26 cellular contexts compared by ENCODE assay signal in the genomic region with DNA sequence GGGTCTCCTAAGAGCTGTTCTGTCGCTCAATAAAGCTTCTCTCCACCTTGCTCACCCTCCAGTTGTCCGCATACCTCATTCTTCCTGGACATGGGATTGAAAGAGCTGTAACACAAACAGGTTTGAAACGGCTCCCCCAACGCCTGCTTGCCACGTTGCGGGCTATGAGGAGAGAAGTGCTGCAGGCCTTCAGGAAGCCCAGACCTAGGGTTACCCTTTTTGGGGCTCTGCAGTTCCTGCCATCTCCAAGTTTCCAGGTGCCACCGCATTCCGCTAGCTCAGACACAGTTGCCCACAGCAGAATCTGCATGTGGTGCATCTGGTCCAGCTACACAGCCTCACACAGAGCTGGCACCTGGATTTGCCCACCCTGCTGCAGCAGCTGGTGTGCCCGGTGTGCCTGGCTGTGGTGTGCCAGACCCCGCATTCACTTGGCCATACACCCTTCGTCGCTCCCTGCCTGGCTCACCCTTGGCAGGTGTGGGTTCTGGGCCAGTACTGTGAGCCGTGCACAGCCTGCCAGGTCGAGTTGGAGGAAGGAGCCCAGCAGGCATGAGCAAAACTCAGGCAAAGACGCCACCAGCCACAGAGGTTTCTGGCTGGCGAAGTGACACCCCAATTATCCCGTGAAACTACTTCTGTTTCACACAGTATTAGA.
DNase-seq lines count a peak whose midpoint lies in the region; ATAC-seq, FAIRE-seq and TF ChIP-seq lines count a peak whose summit lies in the region.
"Had no signal": no experiment of that assay in that cellular context is flagged by ENCODE, and none has a peak within 500 bp of the region (broad histone marks: within the 10 kb centered on the region; RNA-seq: fewer than 3 reads in every experiment).

No MANE protein-coding gene starts in this region.

- H3K23ac ChIP-seq in H1 (ENCODE audit: insufficient read length): no peak overlapping the region
- H3K23ac ChIP-seq in trophoblast cell (ENCODE audit: low read length): no peak overlapping the region

- WGBS in H1 (ENCODE audit: extremely low coverage in 1 of 2, insufficient coverage in 1 of 2, insufficient read length in 1 of 2, insufficient replicate concordance in 2 of 2, low coverage in 1 of 2, low lambda C conversion rate in 2 of 2, missing lambda C conversion rate in 1 of 2), 2 experiments: 95% methylated on average over 17 of the region's 17 CpGs; no CpG with 5 or more reads in 1 of the 2 experiments
- 94 to 95% methylated on average over 17 of the region's 17 CpGs for WGBS in aorta, 2 donors
- WGBS in trophoblast cell (ENCODE audit: extremely low coverage, insufficient coverage, insufficient read length): no CpG with 5 or more reads among the region's 17 CpGs

- CTCF ChIA-PET in H1 (lab: Charles Lee; ENCODE audit: partially characterized antibody): no interaction called here
- CTCF ChIA-PET in activated naive CD4-positive, alpha-beta T cell treated with anti-CD3 and anti-CD28 coated beads for 36 hours (lab: Charles Lee): no interaction called here

- H3K27me3 Mint-ChIP-seq in osteocyte (ENCODE audit: unreplicated experiment): no peaks in the 10 kb centered on the region
- H3K27me3 Mint-ChIP-seq in activated naive CD4-positive, alpha-beta T cell treated with anti-CD3 and anti-CD28 coated beads for 36 hours (ENCODE audit: low read depth): peaks cover 3% of the 10 kb centered on the region
- H3K27me3 Mint-ChIP-seq: B cell; CD4-positive, CD25-positive, alpha-beta regulatory T cell had no signal

- H3K9ac ChIP-seq in H1 (replicated peaks in 1 of 4; ENCODE audit: extremely low read depth in 1 of 4, low read depth in 3 of 4, low read length in 3 of 4) (no peak overlapping the region), trophoblast cell (ENCODE audit: low read length) (no peak overlapping the region)
- H3K9ac ChIP-seq: BLaER1 had no signal

- no peak overlapping the region for H3K18ac ChIP-seq in H1 (ENCODE audit: extremely low read depth, low read length)
- H3K18ac ChIP-seq in trophoblast cell (ENCODE audit: low read length): no peak overlapping the region

- FAIRE-seq in H1 (lab: Jason Lieb, UNC): no peak
- FAIRE-seq: A204.1, GM12878, GM19239, H54 had no signal

- H3K4me2 ChIP-seq in H1 (ENCODE audit: insufficient read depth in 1 of 2, low read depth in 2 of 2, low read length in 2 of 2): no peak overlapping the region
- no peak overlapping the region for H3K4me2 ChIP-seq in trophoblast cell (ENCODE audit: low read length)
- H3K4me2 ChIP-seq: BLaER1, GM23338 had no signal

- no peak overlapping the region for H3K56ac ChIP-seq in H1 (replicated peaks; ENCODE audit: insufficient read length, low read depth, low read length)

- intact Hi-C loops in cardiac septum (cut with DNase I) (no loop called here), left ventricle myocardium superior (cut with micrococcal nuclease) (no loop called here), aorta (cut with DNase I) (no loop called here)
- intact Hi-C loops in activated naive CD4-positive, alpha-beta T cell treated with anti-CD3 and anti-CD28 coated beads for 36 hours (cut with micrococcal nuclease): no loop called here

- peak; percentile 50 for DNase-seq in cardiac septum (ENCODE audit: low spot score)
- no peak for DNase-seq in left ventricle myocardium superior
- no peak for DNase-seq in H1 (ENCODE audit: low read depth in 1 of 2, low spot score in 2 of 2)
- DNase-seq in osteocyte (ENCODE audit: extremely low spot score, unreplicated experiment): peak; percentile 74
- DNase-seq in aorta: peak in 1 of 2 donors; percentile 63
- DNase-seq in trophoblast cell: no peak
- DNase-seq in activated naive CD4-positive, alpha-beta T cell treated with anti-CD3 and anti-CD28 coated beads for 36 hours: no peak
- no peak for DNase-seq in NCI-H446 (lab: John Stamatoyannopoulos, UW)
- DNase-seq: Caco-2; CD4-positive, CD25-positive, alpha-beta regulatory T cell; DMS153; DMS79; EL; GDM1; HFFc6 had no signal

- TF ChIP-seq CTCF in H1 (IDR thresholded peaks at IDR 0.05; ENCODE audit: control extremely low read depth in 1 of 3, insufficient read depth in 1 of 3, low read depth in 1 of 3, low read length in 3 of 3) (no peak), osteocyte (IDR thresholded peaks at IDR 0.05) (no peak)

- no peaks in the 10 kb centered on the region for H3K23me2 ChIP-seq in H1 (ENCODE audit: low read depth, low read length)

- no peak overlapping the region for H3K4me3 Mint-ChIP-seq in osteocyte (ENCODE audit: unreplicated experiment)
- H3K4me3 Mint-ChIP-seq in activated naive CD4-positive, alpha-beta T cell treated with anti-CD3 and anti-CD28 coated beads for 36 hours: no peak overlapping the region
- H3K4me3 Mint-ChIP-seq: B cell; CD4-positive, CD25-positive, alpha-beta regulatory T cell; CD8-positive, alpha-beta T cell; GM23338; HFFc6 had no signal

- H3K36me3 Mint-ChIP-seq in osteocyte (ENCODE audit: unreplicated experiment): no peaks in the 10 kb centered on the region
- H3K36me3 Mint-ChIP-seq in activated naive CD4-positive, alpha-beta T cell treated with anti-CD3 and anti-CD28 coated beads for 36 hours (ENCODE audit: low read depth): no peaks in the 10 kb centered on the region
- H3K36me3 Mint-ChIP-seq: CD4-positive, CD25-positive, alpha-beta regulatory T cell; CD8-positive, alpha-beta T cell had no signal

- no peak overlapping the region for H2BK15ac ChIP-seq in H1 (ENCODE audit: low read length)

- TF ChIP-seq EP300 in H1 (IDR thresholded peaks at IDR 0.05; ENCODE audit: borderline replicate concordance in 1 of 2, low read depth in 2 of 2, low read length in 2 of 2): no peak

- no peak for TF ChIP-seq POLR2A in H1 (IDR thresholded peaks at IDR 0.05; ENCODE audit: control extremely low read depth in 1 of 2, low read depth in 2 of 2, low read length in 2 of 2)

- H3K27ac ChIP-seq in H1 (ENCODE audit: low read depth, low read length) (no peak overlapping the region), aorta (ENCODE audit: low read depth in 1 of 2, low read length in 2 of 2) (no peak overlapping the region), trophoblast cell (ENCODE audit: low read depth, low read length) (no peak overlapping the region)
- H3K27ac ChIP-seq: 22Rv1, BLaER1, C4-2B had no signal

- peak overlapping the region; percentile 19 for H4K91ac ChIP-seq in H1 (replicated peaks; ENCODE audit: insufficient read length, low read length)
- no peak overlapping the region for H4K91ac ChIP-seq in trophoblast cell (ENCODE audit: low read depth, low read length)

- H3K27me3 ChIP-seq in H1 (replicated peaks in 1 of 4; ENCODE audit: control insufficient read depth in 3 of 4, extremely low read depth in 1 of 4, insufficient read depth in 3 of 4, low read length in 3 of 4): no peaks in the 10 kb centered on the region
- peaks cover 0 to 1% of the 10 kb centered on the region in 2 donors for H3K27me3 ChIP-seq in aorta (ENCODE audit: control insufficient read depth in 1 of 2, insufficient read depth in 2 of 2, low read length in 1 of 2)
- H3K27me3 ChIP-seq in trophoblast cell (ENCODE audit: insufficient read depth, low read length): no peaks in the 10 kb centered on the region
- H3K27me3 ChIP-seq: BLaER1 had no signal

- no peak overlapping the region for H3K27ac Mint-ChIP-seq in osteocyte (ENCODE audit: unreplicated experiment)
- H3K27ac Mint-ChIP-seq in activated naive CD4-positive, alpha-beta T cell treated with anti-CD3 and anti-CD28 coated beads for 36 hours: no peak overlapping the region
- H3K27ac Mint-ChIP-seq: B cell; CD4-positive, CD25-positive, alpha-beta regulatory T cell; CD8-positive, alpha-beta T cell; GM23338; HFFc6 had no signal

- H3K36me3 ChIP-seq in H1 (ENCODE audit: control insufficient read depth in 2 of 4, insufficient read depth in 4 of 4, low read length in 3 of 4) (no peaks in the 10 kb centered on the region), aorta (ENCODE audit: control insufficient read depth in 1 of 2, insufficient read depth in 2 of 2, low read length in 1 of 2) (no peaks in the 10 kb centered on the region), trophoblast cell (ENCODE audit: control insufficient read depth in 1 of 2, insufficient read depth in 2 of 2, low read length in 2 of 2) (no peaks in the 10 kb centered on the region)
- H3K36me3 ChIP-seq: BLaER1, HAP-1 had no signal

- no peak overlapping the region; the same call in 1 of the 2 replicates for H2AFZ ChIP-seq in H1 (ENCODE audit: low read length)
- H2AFZ ChIP-seq in trophoblast cell (ENCODE audit: insufficient read depth, low read length, poor library complexity): no peak overlapping the region
- H2AFZ ChIP-seq: GM23338 had no signal

- H3K4me1 ChIP-seq in H1 (replicated peaks in 1 of 4; ENCODE audit: control insufficient read depth in 3 of 4, insufficient read depth in 4 of 4, low read length in 3 of 4): no peaks in the 10 kb centered on the region
- no peaks in the 10 kb centered on the region for H3K4me1 ChIP-seq in aorta (ENCODE audit: control insufficient read depth in 1 of 2, insufficient read depth in 2 of 2, low read length in 2 of 2)
- no peaks in the 10 kb centered on the region for H3K4me1 ChIP-seq in trophoblast cell (ENCODE audit: control insufficient read depth in 1 of 2, insufficient read depth in 2 of 2, low read length in 2 of 2)
- H3K4me1 ChIP-seq: BLaER1, HAP-1 had no signal

- H4K12ac ChIP-seq in trophoblast cell (ENCODE audit: low read depth, low read length): no peak overlapping the region

- H3K9me3 Mint-ChIP-seq in osteocyte (ENCODE audit: unreplicated experiment): peaks cover 17% of the 10 kb centered on the region
- no peaks in the 10 kb centered on the region for H3K9me3 Mint-ChIP-seq in activated naive CD4-positive, alpha-beta T cell treated with anti-CD3 and anti-CD28 coated beads for 36 hours
- H3K9me3 Mint-ChIP-seq: CD8-positive, alpha-beta T cell had no signal

- H2AK5ac ChIP-seq in H1 (ENCODE audit: low read depth, low read length) (no peak overlapping the region), trophoblast cell (ENCODE audit: low read length) (no peak overlapping the region)

- H4K20me1 ChIP-seq in H1 (replicated peaks in 1 of 2; ENCODE audit: control insufficient read depth in 1 of 2, insufficient read depth in 2 of 2, low read length in 2 of 2): no peaks in the 10 kb centered on the region
- H4K20me1 ChIP-seq: BLaER1 had no signal

- H2BK5ac ChIP-seq in H1 (ENCODE audit: low read depth, low read length) (no peak overlapping the region), trophoblast cell (ENCODE audit: low read depth, low read length, poor library complexity) (no peak overlapping the region)

- no peak overlapping the region for H2BK20ac ChIP-seq in H1 (ENCODE audit: low read length)

- H2BK120ac ChIP-seq in H1 (replicated peaks; ENCODE audit: low read depth, low read length) (no peak overlapping the region), trophoblast cell (ENCODE audit: insufficient read depth, low read length, poor library complexity) (no peak overlapping the region)

- H3K79me2 ChIP-seq in H1 (ENCODE audit: control insufficient read depth in 1 of 2, insufficient read depth in 2 of 2, low read length in 2 of 2) (no peaks in the 10 kb centered on the region), trophoblast cell (ENCODE audit: control insufficient read depth, insufficient read depth, low read length, poor library complexity) (no peaks in the 10 kb centered on the region)

- H3K14ac ChIP-seq in H1 (ENCODE audit: insufficient read length): no peak overlapping the region
- no peak overlapping the region for H3K14ac ChIP-seq in trophoblast cell (ENCODE audit: low read length)

- H3K4me1 Mint-ChIP-seq in osteocyte (ENCODE audit: unreplicated experiment): no peaks in the 10 kb centered on the region
- peaks cover 6% of the 10 kb centered on the region for H3K4me1 Mint-ChIP-seq in activated naive CD4-positive, alpha-beta T cell treated with anti-CD3 and anti-CD28 coated beads for 36 hours (ENCODE audit: low read depth)
- H3K4me1 Mint-ChIP-seq: B cell; CD4-positive, CD25-positive, alpha-beta regulatory T cell; GM23338 had no signal

- H3K9me3 ChIP-seq in H1 (ENCODE audit: insufficient read depth in 2 of 2, low read depth in 1 of 2, low read length in 1 of 2): peaks cover 5 to 6% of the 10 kb centered on the region in 2 experiments; a peak in 2 of 4 replicates
- H3K9me3 ChIP-seq in aorta (ENCODE audit: control insufficient read depth, low read length): no peaks in the 10 kb centered on the region
- H3K9me3 ChIP-seq in trophoblast cell (ENCODE audit: insufficient read depth, low read depth, low read length): peaks cover 3% of the 10 kb centered on the region
- H3K9me3 ChIP-seq: BLaER1, Caco-2, HAP-1 had no signal

- H3K79me1 ChIP-seq in H1 (ENCODE audit: low read depth, low read length): no peaks in the 10 kb centered on the region
- no peaks in the 10 kb centered on the region for H3K79me1 ChIP-seq in trophoblast cell (ENCODE audit: low read length)

- ATAC-seq in left ventricle myocardium superior (no peak), aorta (ENCODE audit: low FRiP score) (peak; percentile 22)
- ATAC-seq: CD8-positive, alpha-beta T cell; GM12878; GM23338 had no signal

- H2BK12ac ChIP-seq in H1 (ENCODE audit: low read depth, low read length) (no peak overlapping the region), trophoblast cell (ENCODE audit: low read length) (no peak overlapping the region)

- H3K4me3 ChIP-seq in H1 (ENCODE audit: extremely low read depth in 1 of 4, insufficient read depth in 2 of 4, low read depth in 3 of 4, low read length in 4 of 4) (no peak overlapping the region), aorta (ENCODE audit: low read length in 2 of 2) (no peak overlapping the region), trophoblast cell (ENCODE audit: low read depth, low read length) (no peak overlapping the region)
- H3K4me3 ChIP-seq: BLaER1, GM12878, GM23338, HAP-1 had no signal

- no peak for TF ChIP-seq RAD21 in H1 (IDR thresholded peaks at IDR 0.05 in 1 of 2, conservative IDR thresholded peaks at IDR 0.05 in 1 of 2; ENCODE audit: low read depth in 2 of 2, low read length in 2 of 2)

- H4K8ac ChIP-seq in H1 (ENCODE audit: extremely low read depth, insufficient read depth, low read length): no peak overlapping the region; the same call in 1 of the 2 replicates
- no peak overlapping the region for H4K8ac ChIP-seq in trophoblast cell (ENCODE audit: low read depth, low read length)

- no peak overlapping the region for H4K5ac ChIP-seq in H1 (ENCODE audit: insufficient read length, low read depth, low read length)

- POLR2A ChIA-PET in H1 (lab: Charles Lee; ENCODE audit: partially characterized antibody): no interaction called here

- H3K4ac ChIP-seq in H1 (replicated peaks; ENCODE audit: insufficient read length, low read depth, low read length) (no peak overlapping the region), trophoblast cell (ENCODE audit: low read depth, low read length) (no peak overlapping the region)

Comparison
In these comparisons a context has a peak if more than half of its experiments do, and no peak if none do; other contexts are left out.
1. DNase-seq: peak in cardiac septum (single experiment) and osteocyte (single experiment); none in left ventricle myocardium superior (single experiment), H1 (0 of 2), trophoblast cell (0 of 2), activated naive CD4-positive, alpha-beta T cell treated with anti-CD3 and anti-CD28 coated beads for 36 hours (single experiment) and NCI-H446 (0 of 2).